In genomic region chr2:188919824-188920223, GRCh38 we compare ENCODE assay signal across 22 cellular contexts.
DNase-seq lines count a peak whose midpoint lies in the region; ATAC-seq lines count a peak whose summit lies in the region.
"Had no signal": no experiment of that assay in that cellular context is flagged by ENCODE, and none has a peak within 500 bp of the region (broad histone marks: within the 10 kb centered on the region; RNA-seq: fewer than 3 reads in every experiment).

No MANE protein-coding gene starts in this region.

- ATAC-seq in GM18858 (IDR thresholded peaks at IDR 0.05; ENCODE audit: unreplicated experiment) (peak; percentile 79), GM21423 (IDR thresholded peaks at IDR 0.05; ENCODE audit: unreplicated experiment) (peak; percentile 54), HG03175 (IDR thresholded peaks at IDR 0.05; ENCODE audit: unreplicated experiment) (peak; percentile 60), HG03354 (IDR thresholded peaks at IDR 0.05; ENCODE audit: poor library complexity, severe bottlenecking, unreplicated experiment) (no peak), HG02885 (IDR thresholded peaks at IDR 0.05; ENCODE audit: poor library complexity, unreplicated experiment) (no peak)
- ATAC-seq: GM23338; stimulated activated naive CD8-positive, alpha-beta T cell treated with anti-CD3 and anti-CD28 coated beads, Interleukin-15, Interleukin-2, amounts not matched to agents 100 U/mL and 50 U/mL, for 24 hours had no signal

- DNase-seq in NOMO-1 treated with dmso at 0.1 percent for 144 hours (lab: John Stamatoyannopoulos, UW; ENCODE audit: unreplicated experiment) (peak; percentile 78), NCI-H2107 (lab: John Stamatoyannopoulos, UW) (no peak)
- no peak for DNase-seq in activated effector memory CD4-positive, alpha-beta T cell treated with anti-CD3 and anti-CD28 coated beads, Interleukin-2, amount 50 U/mL, for 16 hours
- DNase-seq: activated CD4-positive, alpha-beta T cell treated with anti-CD3 and anti-CD28 coated beads, Interleukin-2, amount 50 U/mL, for 4 hours; activated naive CD4-positive, alpha-beta T cell treated with anti-CD3 and anti-CD28 coated beads, Interleukin-2, amount 10 ng/mL, durations not matched to agents 7 days and 5 days; activated T-cell treated with anti-CD3 and anti-CD28 coated beads for 4 hours; colonic mucosa; DMS153; NCI-H1048; NCI-H2081 treated with DMSO at 0.1 percent for 48 hours; NCI-H524 treated with DMSO at 0.1 percent for 48 hours; OCI-M1; SIG-M5; stimulated activated naive CD8-positive, alpha-beta T cell treated with anti-CD3 and anti-CD28 coated beads, Interleukin-15, Interleukin-2, amounts not matched to agents 100 U/mL and 50 U/mL, for 24 hours; T-helper 1 cell; upper lobe of left lung had no signal

Comparison
In these comparisons a context has a peak if more than half of its experiments do, and no peak if none do; other contexts are left out.
1. ATAC-seq: peak in GM18858 (single experiment), GM21423 (single experiment) and HG03175 (single experiment); none in HG03354 (single experiment) and HG02885 (single experiment).